1 cellular context compared by ENCODE assay signal in the genomic region with DNA sequence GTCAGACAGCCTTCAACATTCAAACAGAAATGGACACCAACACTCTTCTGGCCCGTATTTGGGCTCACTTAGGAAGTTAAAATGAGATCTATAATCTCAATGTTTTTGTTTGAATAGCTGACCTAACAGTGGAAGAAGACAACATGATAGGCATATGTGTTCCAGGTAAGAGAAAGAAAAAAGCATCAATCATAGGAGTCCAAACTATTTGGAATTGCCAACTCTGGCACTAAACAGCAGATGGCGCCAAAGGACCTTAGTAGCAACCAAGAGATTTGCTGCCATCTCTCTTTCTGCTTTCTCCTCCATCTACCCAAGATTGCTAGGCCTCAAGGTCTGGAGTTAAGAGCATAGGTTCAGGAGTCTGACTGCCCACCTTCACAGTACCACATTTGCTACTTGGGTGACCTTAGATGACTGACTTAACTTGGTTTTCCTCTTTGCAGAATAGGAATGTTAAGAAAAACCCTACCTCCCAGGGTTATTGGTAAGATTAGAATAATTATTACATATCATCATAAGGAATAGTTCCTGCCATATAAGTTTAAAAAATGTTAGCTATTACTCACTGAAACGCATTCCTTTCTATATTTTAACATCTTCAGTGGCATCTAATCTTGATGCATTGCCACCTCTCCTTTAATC.
TF ChIP-seq lines count a peak whose summit lies in the region.

No MANE protein-coding gene starts in this region.

TF ChIP-seq in GM23338, 12 proteins besides CTCF, POLR2A, EP300 and RAD21 (continued from another document):
- TF ChIP-seq, protein P1, sequence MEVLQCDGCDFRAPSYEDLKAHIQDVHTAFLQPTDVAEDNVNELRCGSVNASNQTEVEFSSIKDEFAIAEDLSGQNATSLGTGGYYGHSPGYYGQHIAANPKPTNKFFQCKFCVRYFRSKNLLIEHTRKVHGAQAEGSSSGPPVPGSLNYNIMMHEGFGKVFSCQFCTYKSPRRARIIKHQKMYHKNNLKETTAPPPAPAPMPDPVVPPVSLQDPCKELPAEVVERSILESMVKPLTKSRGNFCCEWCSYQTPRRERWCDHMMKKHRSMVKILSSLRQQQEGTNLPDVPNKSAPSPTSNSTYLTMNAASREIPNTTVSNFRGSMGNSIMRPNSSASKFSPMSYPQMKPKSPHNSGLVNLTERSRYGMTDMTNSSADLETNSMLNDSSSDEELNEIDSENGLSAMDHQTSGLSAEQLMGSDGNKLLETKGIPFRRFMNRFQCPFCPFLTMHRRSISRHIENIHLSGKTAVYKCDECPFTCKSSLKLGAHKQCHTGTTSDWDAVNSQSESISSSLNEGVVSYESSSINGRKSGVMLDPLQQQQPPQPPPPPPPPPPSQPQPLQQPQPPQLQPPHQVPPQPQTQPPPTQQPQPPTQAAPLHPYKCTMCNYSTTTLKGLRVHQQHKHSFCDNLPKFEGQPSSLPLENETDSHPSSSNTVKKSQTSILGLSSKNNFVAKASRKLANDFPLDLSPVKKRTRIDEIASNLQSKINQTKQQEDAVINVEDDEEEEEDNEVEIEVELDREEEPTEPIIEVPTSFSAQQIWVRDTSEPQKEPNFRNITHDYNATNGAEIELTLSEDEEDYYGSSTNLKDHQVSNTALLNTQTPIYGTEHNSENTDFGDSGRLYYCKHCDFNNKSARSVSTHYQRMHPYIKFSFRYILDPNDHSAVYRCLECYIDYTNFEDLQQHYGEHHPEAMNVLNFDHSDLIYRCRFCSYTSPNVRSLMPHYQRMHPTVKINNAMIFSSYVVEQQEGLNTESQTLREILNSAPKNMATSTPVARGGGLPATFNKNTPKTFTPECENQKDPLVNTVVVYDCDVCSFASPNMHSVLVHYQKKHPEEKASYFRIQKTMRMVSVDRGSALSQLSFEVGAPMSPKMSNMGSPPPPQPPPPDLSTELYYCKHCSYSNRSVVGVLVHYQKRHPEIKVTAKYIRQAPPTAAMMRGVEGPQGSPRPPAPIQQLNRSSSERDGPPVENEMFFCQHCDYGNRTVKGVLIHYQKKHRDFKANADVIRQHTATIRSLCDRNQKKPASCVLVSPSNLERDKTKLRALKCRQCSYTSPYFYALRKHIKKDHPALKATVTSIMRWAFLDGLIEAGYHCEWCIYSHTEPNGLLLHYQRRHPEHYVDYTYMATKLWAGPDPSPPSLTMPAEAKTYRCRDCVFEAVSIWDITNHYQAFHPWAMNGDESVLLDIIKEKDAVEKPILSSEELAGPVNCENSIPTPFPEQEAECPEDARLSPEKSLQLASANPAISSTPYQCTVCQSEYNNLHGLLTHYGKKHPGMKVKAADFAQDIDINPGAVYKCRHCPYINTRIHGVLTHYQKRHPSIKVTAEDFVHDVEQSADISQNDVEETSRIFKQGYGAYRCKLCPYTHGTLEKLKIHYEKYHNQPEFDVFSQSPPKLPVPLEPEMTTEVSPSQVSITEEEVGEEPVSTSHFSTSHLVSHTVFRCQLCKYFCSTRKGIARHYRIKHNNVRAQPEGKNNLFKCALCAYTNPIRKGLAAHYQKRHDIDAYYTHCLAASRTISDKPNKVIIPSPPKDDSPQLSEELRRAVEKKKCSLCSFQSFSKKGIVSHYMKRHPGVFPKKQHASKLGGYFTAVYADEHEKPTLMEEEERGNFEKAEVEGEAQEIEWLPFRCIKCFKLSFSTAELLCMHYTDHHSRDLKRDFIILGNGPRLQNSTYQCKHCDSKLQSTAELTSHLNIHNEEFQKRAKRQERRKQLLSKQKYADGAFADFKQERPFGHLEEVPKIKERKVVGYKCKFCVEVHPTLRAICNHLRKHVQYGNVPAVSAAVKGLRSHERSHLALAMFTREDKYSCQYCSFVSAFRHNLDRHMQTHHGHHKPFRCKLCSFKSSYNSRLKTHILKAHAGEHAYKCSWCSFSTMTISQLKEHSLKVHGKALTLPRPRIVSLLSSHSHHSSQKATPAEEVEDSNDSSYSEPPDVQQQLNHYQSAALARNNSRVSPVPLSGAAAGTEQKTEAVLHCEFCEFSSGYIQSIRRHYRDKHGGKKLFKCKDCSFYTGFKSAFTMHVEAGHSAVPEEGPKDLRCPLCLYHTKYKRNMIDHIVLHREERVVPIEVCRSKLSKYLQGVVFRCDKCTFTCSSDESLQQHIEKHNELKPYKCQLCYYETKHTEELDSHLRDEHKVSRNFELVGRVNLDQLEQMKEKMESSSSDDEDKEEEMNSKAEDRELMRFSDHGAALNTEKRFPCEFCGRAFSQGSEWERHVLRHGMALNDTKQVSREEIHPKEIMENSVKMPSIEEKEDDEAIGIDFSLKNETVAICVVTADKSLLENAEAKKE (CRISPR knock-in tag; IDR thresholded peaks at IDR 0.05): 0 out of 2 replicates have a peak, but pooled peaks have one; percentile 10
- TF ChIP-seq EZH2phosphoT487 (IDR thresholded peaks at IDR 0.05; ENCODE audit: unreplicated experiment) (no peak), ZNF331 (CRISPR knock-in tag; IDR thresholded peaks at IDR 0.05; ENCODE audit: low read depth) (no peak)
